7 cellular contexts compared by ENCODE assay signal in genomic region chr17:333626-334396, GRCh38. TPM values are rescaled to one million over a fixed set of nuclear protein-coding genes. Genes with fewer than 3 reads are reported as not detected.
DNase-seq lines count a peak whose midpoint lies in the region; ATAC-seq lines count a peak whose summit lies in the region.

No MANE protein-coding gene starts in this region.

- H3K27ac ChIP-seq in SJCRH30 (peak overlapping the region; percentile 67; the same call in 1 of the 2 replicates), mesendoderm (ENCODE audit: low read depth, low read length) (no peak overlapping the region)

- H3K9ac ChIP-seq in endocrine pancreas (ENCODE audit: control insufficient read depth, insufficient read depth, low read length) = peak overlapping the region; percentile 88
- no peak overlapping the region for H3K9ac ChIP-seq in mesendoderm (ENCODE audit: low read length)

- peak overlapping the region; percentile 25 for H3K4me3 ChIP-seq in SJCRH30
- H3K4me3 ChIP-seq in endocrine pancreas (ENCODE audit: control insufficient read depth, insufficient read depth, low read length) = no peak overlapping the region
- H3K4me3 ChIP-seq in mesendoderm (ENCODE audit: low read length) = no peak overlapping the region

- H2BK15ac ChIP-seq in mesendoderm (replicated peaks; ENCODE audit: low read depth) = no peak overlapping the region

- H3K4me1 ChIP-seq in SJCRH30 (peaks cover 13% of the 10 kb centered on the region), endocrine pancreas (ENCODE audit: control insufficient read depth, insufficient read depth, low read length) (peaks cover 4% of the 10 kb centered on the region), mesendoderm (ENCODE audit: control insufficient read depth, low read depth, low read length) (peaks cover 9% of the 10 kb centered on the region)

- H3K9me3 ChIP-seq in SJCRH30 (replicated peaks) = no peaks in the 10 kb centered on the region
- H3K9me3 ChIP-seq in endocrine pancreas (ENCODE audit: control insufficient read depth, low read length) = no peaks in the 10 kb centered on the region

- H2AK5ac ChIP-seq in mesendoderm (ENCODE audit: low read length) = no peak overlapping the region

- no peaks in the 10 kb centered on the region for H3K79me2 ChIP-seq in mesendoderm (ENCODE audit: control insufficient read depth, insufficient read depth, low read length)

- no peaks in the 10 kb centered on the region for H3K79me1 ChIP-seq in mesendoderm (ENCODE audit: low read length)

- no peak overlapping the region for H3K23ac ChIP-seq in mesendoderm (ENCODE audit: low read length)

- no peak overlapping the region for H4K5ac ChIP-seq in mesendoderm (ENCODE audit: low read length)

- H2BK120ac ChIP-seq in mesendoderm (ENCODE audit: low read depth, low read length) = no peak overlapping the region

- no CpG with 5 or more reads among the region's 23 CpGs for WGBS in mesendoderm (ENCODE audit: extremely low coverage, insufficient coverage, low lambda C conversion rate)

- no peak overlapping the region for H3K4me2 ChIP-seq in mesendoderm (ENCODE audit: low read length)

- peak overlapping the region; percentile 44 for H3K56ac ChIP-seq in mesendoderm (ENCODE audit: low read length)

- DNase-seq in SJCRH30 (peak; percentile 73 to 78), mesendoderm (peak; percentile 51), superior temporal gyrus (ENCODE audit: extremely low spot score) (peak; percentile 71), GM19238 (ENCODE audit: insufficient read length, low spot score) (no peak), NCI-H146 treated with DMSO at 0.1 percent for 48 hours (lab: John Stamatoyannopoulos, UW; ENCODE audit: unreplicated experiment) (no peak)

- H3K36me3 ChIP-seq in SJCRH30 (no peaks in the 10 kb centered on the region), endocrine pancreas (ENCODE audit: control insufficient read depth, insufficient read depth, low read length) (no peaks in the 10 kb centered on the region), mesendoderm (ENCODE audit: control insufficient read depth, insufficient read depth, low read length) (no peaks in the 10 kb centered on the region)

- no peak overlapping the region for H2BK5ac ChIP-seq in mesendoderm (ENCODE audit: low read length)

- H3K27me3 ChIP-seq in SJCRH30 (no peaks in the 10 kb centered on the region), endocrine pancreas (ENCODE audit: control insufficient read depth, insufficient read depth, low read length) (no peaks in the 10 kb centered on the region), mesendoderm (ENCODE audit: insufficient read depth, low read length, poor library complexity) (no peaks in the 10 kb centered on the region)

- ATAC-seq in GM18870 (IDR thresholded peaks at IDR 0.05; ENCODE audit: unreplicated experiment) = no peak

- no peak overlapping the region for H3K4ac ChIP-seq in mesendoderm (ENCODE audit: low read depth, low read length)

- H4K8ac ChIP-seq in mesendoderm (ENCODE audit: low read depth, low read length) = no peak overlapping the region

- peak overlapping the region; percentile 20 for H3K18ac ChIP-seq in mesendoderm (ENCODE audit: low read length)

RNA-seq across cellular contexts. Expression of gene RPH3AL, which starts 18.8 kb away (rescaled TPM):
- 2.6 and 3.0 TPM in 2 replicates for total RNA-seq in SJCRH30 (2014; rRNA removed; shearing (Covaris generic))
- polyA plus RNA-seq in mesendoderm (2013, experiment 1 of 2) = 4.5 TPM
- 4.8 TPM for polyA plus RNA-seq in mesendoderm (2013, experiment 2 of 2)

Comparison
In these comparisons a context has a peak if more than half of its experiments do, and no peak if none do; other contexts are left out.
1. DNase-seq: peak in SJCRH30 (2 of 2), mesendoderm (single experiment) and superior temporal gyrus (single experiment); none in GM19238 (single experiment) and NCI-H146 treated with DMSO at 0.1 percent for 48 hours (single experiment).